In genomic region chr3:42032693-42033349, GRCh38 we compare ENCODE assay signal across 8 cellular contexts. TPM values are rescaled to one million over a fixed set of nuclear protein-coding genes. Genes with fewer than 3 reads are reported as not detected.
DNase-seq lines count a peak whose midpoint lies in the region; ATAC-seq and TF ChIP-seq lines count a peak whose summit lies in the region.

No MANE protein-coding gene starts in this region.

- intact Hi-C loops in naive thymus-derived CD4-positive, alpha-beta T cell (cut with micrococcal nuclease), result no loop called here

- peaks cover 0 to 6% (median 1%) of the 10 kb centered on the region in 11 donors for H3K9me3 Mint-ChIP-seq in naive thymus-derived CD4-positive, alpha-beta T cell

- no peak for ATAC-seq in naive thymus-derived CD4-positive, alpha-beta T cell
- no peak for ATAC-seq in GM21381 (IDR thresholded peaks at IDR 0.05; ENCODE audit: unreplicated experiment)

- H3K27me3 ChIP-seq in suprapubic skin, result no peaks in the 10 kb centered on the region
- no peaks in the 10 kb centered on the region for H3K27me3 ChIP-seq in naive thymus-derived CD4-positive, alpha-beta T cell (ENCODE audit: control insufficient read depth in 2 of 2, insufficient read depth in 2 of 2, low read length in 2 of 2)

- H3K36me3 ChIP-seq in suprapubic skin, result no peaks in the 10 kb centered on the region
- H3K36me3 ChIP-seq in naive thymus-derived CD4-positive, alpha-beta T cell (ENCODE audit: control insufficient read depth in 2 of 3, insufficient read depth in 3 of 3, low read length in 3 of 3), result peaks cover 0 to 13% (median 0%) of the 10 kb centered on the region in 3 experiments

- H3K27ac ChIP-seq in suprapubic skin, result peak overlapping the region; percentile 78
- no peak overlapping the region for H3K27ac ChIP-seq in naive thymus-derived CD4-positive, alpha-beta T cell (ENCODE audit: low read depth, low read length)

- 52% methylated on average over 15 of the region's 15 CpGs for WGBS in suprapubic skin

- POLR2A ChIA-PET in naive thymus-derived CD4-positive, alpha-beta T cell (lab: Charles Lee), result no interaction called here

- no peak for TF ChIP-seq EP300 in suprapubic skin (IDR thresholded peaks at IDR 0.05)

- H3K27me3 Mint-ChIP-seq in naive thymus-derived CD4-positive, alpha-beta T cell, result no peaks in the 10 kb centered on the region

- H3K4me1 Mint-ChIP-seq in naive thymus-derived CD4-positive, alpha-beta T cell, result peaks cover 2 to 30% (median 20%) of the 10 kb centered on the region in 7 donors

- TF ChIP-seq POLR2A in suprapubic skin (IDR thresholded peaks at IDR 0.05), result no peak

- H3K27ac Mint-ChIP-seq in naive thymus-derived CD4-positive, alpha-beta T cell, result no peak overlapping the region

- TF ChIP-seq CTCF in AG09309 (IDR thresholded peaks at IDR 0.05; ENCODE audit: control insufficient read depth, insufficient read depth, low read depth, low read length, missing control alignments) (no peak), astrocyte of the spinal cord (IDR thresholded peaks at IDR 0.05; ENCODE audit: low read depth, low read length) (no peak), suprapubic skin (IDR thresholded peaks at IDR 0.05) (no peak)

- H3K4me3 Mint-ChIP-seq in naive thymus-derived CD4-positive, alpha-beta T cell, result no peak overlapping the region

- DNase-seq in AG09309 (ENCODE audit: low read depth) (peak; percentile 99), NCI-H1105 treated with DMSO at 0.1 percent for 48 hours (lab: John Stamatoyannopoulos, UW) (peak; percentile 77), astrocyte of the spinal cord (ENCODE audit: low read depth, low spot score) (peak; percentile 94), kidney tubule cell (ENCODE audit: low spot score) (peak; percentile 69), suprapubic skin (ENCODE audit: low spot score in 2 of 2) (peak; percentile 88 to 91)
- no peak for DNase-seq in stimulated activated CD4-positive, alpha-beta T cell treated with anti-CD3 and anti-CD28 coated beads, Interleukin-4, amount 100 ng/mL, for 24 hours
- no peak for DNase-seq in naive thymus-derived CD4-positive, alpha-beta T cell

- H3K36me3 Mint-ChIP-seq in naive thymus-derived CD4-positive, alpha-beta T cell, result peaks cover 12 to 36% (median 20%) of the 10 kb centered on the region in 5 donors

- H3K9me3 ChIP-seq in suprapubic skin, result no peaks in the 10 kb centered on the region
- no peaks in the 10 kb centered on the region for H3K9me3 ChIP-seq in naive thymus-derived CD4-positive, alpha-beta T cell (ENCODE audit: control insufficient read depth in 2 of 3, low read length in 3 of 3)

- in situ Hi-C loops in astrocyte of the spinal cord (cut with HindIII; ENCODE audit: low sequenced_read_pairs), result no loop called here

- CTCF ChIA-PET in naive thymus-derived CD4-positive, alpha-beta T cell (lab: Charles Lee), result interaction anchor here (0.6 to 0.7 kb wide), 2 partner anchors 22 to 83 kb away, joined by 3 read pairs; no protein-coding TSS in a partner anchor

- H3K4me3 ChIP-seq in AG09309 (ENCODE audit: control insufficient read depth, low read depth, low read length) (no peak overlapping the region), astrocyte of the spinal cord (ENCODE audit: low read depth, low read length) (no peak overlapping the region), suprapubic skin (no peak overlapping the region)
- no peak overlapping the region for H3K4me3 ChIP-seq in naive thymus-derived CD4-positive, alpha-beta T cell (ENCODE audit: low read length)

- H3K4me1 ChIP-seq in suprapubic skin, result peaks cover 56% of the 10 kb centered on the region
- H3K4me1 ChIP-seq in naive thymus-derived CD4-positive, alpha-beta T cell (ENCODE audit: control insufficient read depth in 2 of 2, insufficient read depth in 2 of 2, low read length in 2 of 2), result no peaks in the 10 kb centered on the region

RNA-seq across cellular contexts. Expression of gene TRAK1, which starts 58.3 kb away (rescaled TPM):
- 100 to 1,000 TPM in 1 of 4 donors, 10 to 100 TPM in 3; 78.3 to 214 (median 86.4) TPM for total RNA-seq in suprapubic skin
- 10 to 100 TPM; 13.2 to 30.4 (median 20.4) TPM for total RNA-seq in naive thymus-derived CD4-positive, alpha-beta T cell
- 1 to 10 TPM; 4.8 to 5.8 TPM for polyA plus RNA-seq in naive thymus-derived CD4-positive, alpha-beta T cell

Comparison
In these comparisons a context has a peak if more than half of its experiments do, and no peak if none do; other contexts are left out.
1. DNase-seq: peak in AG09309 (single experiment), NCI-H1105 treated with DMSO at 0.1 percent for 48 hours (single experiment), astrocyte of the spinal cord (single experiment), kidney tubule cell (single experiment) and suprapubic skin (2 of 2); none in stimulated activated CD4-positive, alpha-beta T cell treated with anti-CD3 and anti-CD28 coated beads, Interleukin-4, amount 100 ng/mL, for 24 hours (single experiment) and naive thymus-derived CD4-positive, alpha-beta T cell (0 of 9).